15 cellular contexts compared by ENCODE assay signal in genomic region chr6:14975124-14975815, GRCh38.
DNase-seq lines count a peak whose midpoint lies in the region; ATAC-seq and TF ChIP-seq lines count a peak whose summit lies in the region.
"Had no signal": no experiment of that assay in that cellular context is flagged by ENCODE, and none has a peak within 500 bp of the region (broad histone marks: within the 10 kb centered on the region; RNA-seq: fewer than 3 reads in every experiment).

No MANE protein-coding gene starts in this region.

- H3K4me3 ChIP-seq in OCI-LY3 (ENCODE audit: low read length) (no peak overlapping the region), fibroblast of pulmonary artery (replicated peaks; ENCODE audit: low read depth, low read length) (no peak overlapping the region), WERI-Rb-1 (ENCODE audit: low read depth, low read length) (no peak overlapping the region)
- H3K4me3 ChIP-seq: lung, spleen had no signal

- no peak overlapping the region for H2AFZ ChIP-seq in OCI-LY3 (ENCODE audit: low read depth, low read length)

- H4K20me1 ChIP-seq in OCI-LY3 (ENCODE audit: insufficient read depth, low read length) = no peaks in the 10 kb centered on the region

- TF ChIP-seq CTCF in OCI-LY3 (IDR thresholded peaks at IDR 0.05; ENCODE audit: low read depth, low read length) = no peak
- TF ChIP-seq CTCF in fibroblast of pulmonary artery (IDR thresholded peaks at IDR 0.05; ENCODE audit: low read length, missing control alignments) = no peak
- TF ChIP-seq CTCF in WERI-Rb-1 (IDR thresholded peaks at IDR 0.05; ENCODE audit: low read depth, low read length) = no peak

- H3K9ac ChIP-seq in OCI-LY3 (ENCODE audit: low read length) = no peak overlapping the region

- H3K9me3 ChIP-seq in OCI-LY3 (ENCODE audit: insufficient read depth, low read length) (no peaks in the 10 kb centered on the region), WERI-Rb-1 (ENCODE audit: severe bottlenecking) (no peaks in the 10 kb centered on the region)
- H3K9me3 ChIP-seq: spleen had no signal

- peak; percentile 19 for DNase-seq in ELR (ENCODE audit: low read depth)
- peak; percentile 64 for DNase-seq in HCEC 1CT
- peak; percentile 35 for DNase-seq in fibroblast of pulmonary artery (ENCODE audit: low read depth)
- no peak for DNase-seq in WERI-Rb-1
- no peak for DNase-seq in effector CD8-positive, alpha-beta T cell (lab: John Stamatoyannopoulos, UW)
- DNase-seq: activated naive CD4-positive, alpha-beta T cell treated with anti-CD3 and anti-CD28 coated beads, Interleukin-2, amount 10 ng/mL, durations not matched to agents 7 days and 5 days; COR-L47; NCI-H187; nucleus accumbens; PC-3; spleen had no signal

- H3K27me3 ChIP-seq in OCI-LY3 (ENCODE audit: low read depth, low read length) = no peaks in the 10 kb centered on the region
- H3K27me3 ChIP-seq in WERI-Rb-1 (ENCODE audit: insufficient read depth, low read depth, severe bottlenecking) = no peaks in the 10 kb centered on the region
- H3K27me3 ChIP-seq: spleen had no signal

- no peaks in the 10 kb centered on the region for H3K79me2 ChIP-seq in OCI-LY3 (ENCODE audit: low read length)

- ATAC-seq in GM19023 (IDR thresholded peaks at IDR 0.05; ENCODE audit: unreplicated experiment) = no peak
- ATAC-seq: PC-3 had no signal

- H3K4me1 ChIP-seq in OCI-LY3 (ENCODE audit: low read length) = peaks cover 10% of the 10 kb centered on the region

- H3K27ac ChIP-seq in OCI-LY3 (ENCODE audit: low read length) (no peak overlapping the region), WERI-Rb-1 (no peak overlapping the region)
- H3K27ac ChIP-seq: epithelial cell of prostate, spleen had no signal

- H3K36me3 ChIP-seq in OCI-LY3 (replicated peaks; ENCODE audit: low read depth, low read length) = no peaks in the 10 kb centered on the region
- no peaks in the 10 kb centered on the region for H3K36me3 ChIP-seq in WERI-Rb-1
- H3K36me3 ChIP-seq: spleen had no signal

- 0 out of 2 replicates have a peak overlapping the region, but pooled peaks have one; percentile 5 for H3K4me2 ChIP-seq in OCI-LY3 (ENCODE audit: low read length)

Comparison
In these comparisons a context has a peak if more than half of its experiments do, and no peak if none do; other contexts are left out.
1. DNase-seq: peak in ELR (single experiment), HCEC 1CT (single experiment) and fibroblast of pulmonary artery (single experiment); none in WERI-Rb-1 (single experiment) and effector CD8-positive, alpha-beta T cell (single experiment).